Comparison of ENCODE assay signal across 1 cellular context in the genomic region with DNA sequence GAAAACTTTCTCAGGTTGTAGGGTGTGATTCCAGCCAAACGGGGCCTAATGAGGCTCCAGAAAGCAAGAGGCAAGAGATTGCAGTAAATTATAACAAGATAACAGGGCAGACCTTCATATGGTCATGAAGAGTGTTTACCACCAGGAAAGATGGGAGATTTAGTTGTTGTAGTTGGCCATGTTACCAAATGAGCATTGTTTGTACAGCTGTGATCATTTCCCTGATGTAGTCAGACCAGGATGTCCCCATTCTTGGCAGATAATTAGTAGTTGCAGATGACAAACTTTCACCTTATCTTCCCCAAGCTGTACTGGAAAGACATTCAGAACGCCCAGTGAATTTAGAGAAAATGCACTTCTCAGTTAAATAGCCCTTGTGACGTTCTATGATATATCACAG.
TF ChIP-seq lines count a peak whose summit lies in the region.

No MANE protein-coding gene starts in this region.

TF ChIP-seq in GM23338, 12 proteins besides CTCF, POLR2A, EP300 and RAD21 (continued from another document):
- no peak for TF ChIP-seq REST (IDR thresholded peaks at IDR 0.05; ENCODE audit: unreplicated experiment)
- no peak for TF ChIP-seq ZNF331 (CRISPR knock-in tag; IDR thresholded peaks at IDR 0.05; ENCODE audit: low read depth)
- no peak for TF ChIP-seq EZH2 (IDR thresholded peaks at IDR 0.05; ENCODE audit: low read depth, unreplicated experiment)
